In genomic region chr10:6637053-6637452, GRCh38 we compare ENCODE assay signal across 31 cellular contexts.
"Had no signal": no experiment of that assay in that cellular context is flagged by ENCODE, and none has a peak within 500 bp of the region (broad histone marks: within the 10 kb centered on the region; RNA-seq: fewer than 3 reads in every experiment).

No MANE protein-coding gene starts in this region.

- H3K9me3 Mint-ChIP-seq: activated B cell treated with CpG ODN at 0.5 μM for 24 hours; activated CD4-positive, alpha-beta T cell treated with anti-CD3 and anti-CD28 coated beads, Interleukin-2, amount 10 ng/mL, durations not matched to agents 7 days and 5 days; activated CD8-positive, alpha-beta T cell treated with anti-CD3 and anti-CD28 coated beads for 36 hours; activated naive CD4-positive, alpha-beta T cell treated with anti-CD3 and anti-CD28 coated beads for 36 hours; activated T-helper 17 cell treated with anti-CD3 and anti-CD28 coated beads, Interleukin-2, amount 50 U/mL, for 72 hours; T-helper 2 cell treated with Interferon-gamma antibody and Interleukin-4, amounts not matched to agents 5 μg/mL and 100 μg/mL, for 36 hours had no signal

- H3K27ac Mint-ChIP-seq: activated B cell treated with CpG ODN at 0.5 μM for 24 hours; activated CD4-positive, alpha-beta T cell treated with anti-CD3 and anti-CD28 coated beads, Interleukin-2, amount 10 ng/mL, durations not matched to agents 7 days and 5 days; activated T-helper 1 cell treated with anti-CD3 and anti-CD28 coated beads, Interleukin-12 subunit alpha, Interleukin-12 subunit beta, Interleukin-2, Interleukin-4 antibody, amounts not matched to agents 30 ng/mL and 10 ng/mL and 1 ng/mL, durations not matched to agents 14 hours and 24 hours and 36 hours; activated T-helper 17 cell treated with anti-CD3 and anti-CD28 coated beads, Interleukin-2, amount 50 U/mL, for 72 hours; T-helper 1 cell treated with Interleukin-12 subunit alpha and Interleukin-12 subunit beta and Interleukin-4 antibody, amounts not matched to agents 30 μg/mL and 1 μg/mL, for 36 hours; T-helper 2 cell treated with Interferon-gamma antibody and Interleukin-4, amounts not matched to agents 5 μg/mL and 100 μg/mL, for 36 hours had no signal

- H3K27me3 ChIP-seq: adrenal gland, body of pancreas, brain microvascular endothelial cell, breast epithelium had no signal

- H3K4me3 ChIP-seq: adrenal gland, body of pancreas, breast epithelium had no signal

- H3K4me1 ChIP-seq: adrenal gland, body of pancreas, breast epithelium had no signal

- H3K36me3 ChIP-seq: adrenal gland, brain microvascular endothelial cell, breast epithelium had no signal

- H3K27me3 Mint-ChIP-seq: activated CD4-positive, alpha-beta T cell treated with anti-CD3 and anti-CD28 coated beads, Interleukin-2, amount 10 ng/mL, durations not matched to agents 7 days and 5 days; activated CD8-positive, alpha-beta T cell treated with anti-CD3 and anti-CD28 coated beads for 36 hours; activated T-cell treated with anti-CD3 and anti-CD28 coated beads, Interleukin-2, amount 50 U/mL, for 24 hours; activated T-helper 17 cell treated with anti-CD3 and anti-CD28 coated beads, Interleukin-2, amount 50 U/mL, for 72 hours had no signal

- H3K4me3 Mint-ChIP-seq: activated B cell treated with CpG ODN at 0.5 μM for 24 hours; activated CD4-positive, alpha-beta T cell treated with anti-CD3 and anti-CD28 coated beads, Interleukin-2, amount 10 ng/mL, durations not matched to agents 7 days and 5 days; activated CD8-positive, alpha-beta T cell treated with anti-CD3 and anti-CD28 coated beads for 36 hours; activated naive CD4-positive, alpha-beta T cell treated with anti-CD3 and anti-CD28 coated beads for 36 hours; activated T-cell treated with anti-CD3 and anti-CD28 coated beads, Interleukin-2, amount 50 U/mL, for 24 hours; activated T-helper 1 cell treated with anti-CD3 and anti-CD28 coated beads, Interleukin-12 subunit alpha, Interleukin-12 subunit beta, Interleukin-2, Interleukin-4 antibody, amounts not matched to agents 30 ng/mL and 10 ng/mL and 1 ng/mL, durations not matched to agents 14 hours and 24 hours and 36 hours; T-helper 1 cell treated with Interleukin-12 subunit alpha and Interleukin-12 subunit beta and Interleukin-4 antibody, amounts not matched to agents 30 μg/mL and 1 μg/mL, for 36 hours; T-helper 2 cell treated with Interferon-gamma antibody and Interleukin-4, amounts not matched to agents 5 μg/mL and 100 μg/mL, for 36 hours had no signal

- H3K9me3 ChIP-seq: adrenal gland, body of pancreas, breast epithelium had no signal

- DNase-seq: activated B cell treated with CpG ODN at 0.5 μM for 24 hours; activated CD4-positive, alpha-beta T cell treated with anti-CD3 and anti-CD28 coated beads for 4 hours; activated CD4-positive, alpha-beta T cell treated with anti-CD3 and anti-CD28 coated beads, Interleukin-2, amount 10 ng/mL, durations not matched to agents 7 days and 5 days; activated CD4-positive, CD25-positive, alpha-beta regulatory T cell treated with anti-CD3 and anti-CD28 coated beads, Interleukin-2, amount 50 U/mL, for 72 hours; activated CD8-positive, alpha-beta memory T cell treated with anti-CD3 and anti-CD28 coated beads, Interleukin-2, amount 50 U/mL, for 4 hours; activated CD8-positive, alpha-beta T cell treated with anti-CD3 and anti-CD28 coated beads for 36 hours; activated effector memory CD4-positive, alpha-beta T cell treated with anti-CD3 and anti-CD28 coated beads, Interleukin-2, amount 50 U/mL, for 16 hours; activated gamma-delta T cell treated with Interleukin-2 at 50 U/mL for 16 hours; activated naive CD4-positive, alpha-beta T cell; activated naive CD4-positive, alpha-beta T cell treated with anti-CD3 and anti-CD28 coated beads for 36 hours; activated naive CD4-positive, alpha-beta T cell treated with anti-CD3 and anti-CD28 coated beads, Interleukin-2, amount 50 U/mL, for 16 hours; activated naive CD8-positive, alpha-beta T cell treated with anti-CD3 and anti-CD28 coated beads for 36 hours; activated T-cell treated with anti-CD3 and anti-CD28 coated beads, Interleukin-2, amount 50 U/mL, for 24 hours; activated T-cell treated with anti-CD3 and anti-CD28 coated beads, Interleukin-2, amount 50 U/mL, for 48 hours; adrenal gland; amniotic stem cell; aorta; body of pancreas; brain microvascular endothelial cell; central memory CD4-positive, alpha-beta T cell; SW 1271; T-helper 1 cell; T-helper 2 cell; T-helper 9 cell had no signal

- H3K27ac ChIP-seq: adrenal gland, body of pancreas, brain microvascular endothelial cell, breast epithelium, VCaP had no signal

- ATAC-seq: activated CD8-positive, alpha-beta T cell treated with anti-CD3 and anti-CD28 coated beads for 36 hours; activated naive CD4-positive, alpha-beta T cell treated with anti-CD3 and anti-CD28 coated beads, Interleukin-2, amount 50 U/mL, for 72 hours; activated T-helper 17 cell treated with anti-CD3 and anti-CD28 coated beads, Interleukin-2, amount 50 U/mL, for 72 hours; body of pancreas had no signal

- H3K4me1 Mint-ChIP-seq: activated B cell treated with CpG ODN at 0.5 μM for 24 hours had no signal
